ENCODE assay signal across 1 cellular context in genomic region chr17:82698974-82699442, GRCh38.
TF ChIP-seq lines count a peak whose summit lies in the region.

No MANE protein-coding gene starts in this region.

TF ChIP-seq in K562, 482 proteins besides CTCF, POLR2A, EP300 and RAD21 (continues in another document):
- no peak for TF ChIP-seq ZBTB40 (IDR thresholded peaks at IDR 0.05)
- no peak for TF ChIP-seq ZBTB40 (CRISPR knock-in tag; IDR thresholded peaks at IDR 0.05)
- TF ChIP-seq STAT5B (CRISPR knock-in tag; IDR thresholded peaks at IDR 0.05), result no peak
- TF ChIP-seq BRF1 (IDR thresholded peaks at IDR 0.05; ENCODE audit: borderline replicate concordance, extremely low read depth, insufficient read length), result no peak
- TF ChIP-seq GABPA (tag; conservative IDR thresholded peaks at IDR 0.05; ENCODE audit: low read depth), result no peak
- no peak; the same call in 1 of the 2 replicates for TF ChIP-seq STAG1 (CRISPR knock-in tag; IDR thresholded peaks at IDR 0.05; ENCODE audit: borderline replicate concordance)
- no peak for TF ChIP-seq ESRRA (IDR thresholded peaks at IDR 0.05; ENCODE audit: borderline replicate concordance, low read depth)
- no peak for TF ChIP-seq AFF1 (IDR thresholded peaks at IDR 0.05; ENCODE audit: low read depth in 1 of 2, partially characterized antibody in 2 of 2)
- no peak for TF ChIP-seq ZBTB8A (IDR thresholded peaks at IDR 0.05; ENCODE audit: partially characterized antibody)
- TF ChIP-seq ZNF121 (CRISPR knock-in tag; conservative IDR thresholded peaks at IDR 0.05), result no peak
- no peak for TF ChIP-seq PRPF4 (IDR thresholded peaks at IDR 0.05; ENCODE audit: insufficient read depth, low read depth, low read length, poor library complexity, severe bottlenecking)
- no peak for TF ChIP-seq THRAP3 (IDR thresholded peaks at IDR 0.05; ENCODE audit: borderline replicate concordance)
- no peak for TF ChIP-seq DMBX1 (CRISPR knock-in tag; IDR thresholded peaks at IDR 0.05; ENCODE audit: borderline replicate concordance)
- TF ChIP-seq SRSF7 (optimal IDR thresholded peaks at IDR 0.05; ENCODE audit: low read depth, low read length), result no peak
- TF ChIP-seq ZNF764 (CRISPR knock-in tag; IDR thresholded peaks at IDR 0.05; ENCODE audit: low read depth), result no peak
- no peak for TF ChIP-seq MAFK (IDR thresholded peaks at IDR 0.05; ENCODE audit: low read length)
- TF ChIP-seq ETV6 (IDR thresholded peaks at IDR 0.05; ENCODE audit: borderline replicate concordance in 1 of 2, low read depth in 2 of 2, low read length in 1 of 2), result no peak
- no peak for TF ChIP-seq ETV6 (CRISPR knock-in tag; IDR thresholded peaks at IDR 0.05; ENCODE audit: borderline replicate concordance)
- peak in 1 of 2 experiments; percentile 36; a peak in 1 of 4 replicates for TF ChIP-seq MAZ (CRISPR knock-in tag; conservative IDR thresholded peaks at IDR 0.05 in 1 of 2, IDR thresholded peaks at IDR 0.05 in 1 of 2)
- TF ChIP-seq ZNF589 (CRISPR knock-in tag; IDR thresholded peaks at IDR 0.05; ENCODE audit: low read depth), result no peak
- TF ChIP-seq PTBP1 (IDR thresholded peaks at IDR 0.05; ENCODE audit: low read depth, low read length), result no peak
- TF ChIP-seq SAP30 (IDR thresholded peaks at IDR 0.05; ENCODE audit: borderline replicate concordance, insufficient read depth, low read depth, low read length, poor library complexity, severe bottlenecking), result peak; percentile 51
- no peak for TF ChIP-seq ZNF398 (CRISPR knock-in tag; IDR thresholded peaks at IDR 0.05)
- no peak for TF ChIP-seq STAT5A (IDR thresholded peaks at IDR 0.05; ENCODE audit: borderline replicate concordance, low read length)
- TF ChIP-seq YY1 (IDR thresholded peaks at IDR 0.05; ENCODE audit: borderline replicate concordance in 1 of 3, control insufficient read depth in 1 of 3, extremely low read depth in 1 of 3, insufficient read depth in 3 of 3, insufficient read length in 1 of 3, insufficient replicate concordance in 2 of 3, low read depth in 1 of 3, low read length in 2 of 3), result no peak
- TF ChIP-seq HIVEP1 (CRISPR knock-in tag; IDR thresholded peaks at IDR 0.05), result no peak
- TF ChIP-seq VEZF1 (CRISPR knock-in tag; IDR thresholded peaks at IDR 0.05), result peak; percentile 75
- TF ChIP-seq RBM15 (IDR thresholded peaks at IDR 0.05; ENCODE audit: insufficient read depth, low read length), result no peak
- TF ChIP-seq RBM25 (IDR thresholded peaks at IDR 0.05; ENCODE audit: low read depth, low read length, severe bottlenecking), result no peak
- TF ChIP-seq HDGF (IDR thresholded peaks at IDR 0.05), result no peak
- TF ChIP-seq ZNF717 (CRISPR knock-in tag; IDR thresholded peaks at IDR 0.05), result no peak
- TF ChIP-seq ZBTB49 (CRISPR knock-in tag; IDR thresholded peaks at IDR 0.05; ENCODE audit: borderline replicate concordance), result no peak
- TF ChIP-seq HLTF (IDR thresholded peaks at IDR 0.05), result no peak
- no peak for TF ChIP-seq RBM22 (IDR thresholded peaks at IDR 0.05; ENCODE audit: low read depth, low read length, poor library complexity, severe bottlenecking)
- 0 out of 2 replicates have a peak, but pooled peaks have one; percentile 40 for TF ChIP-seq NR3C1 (CRISPR knock-in tag; IDR thresholded peaks at IDR 0.05)
- no peak for TF ChIP-seq NR2F6 (CRISPR knock-in tag; IDR thresholded peaks at IDR 0.05)
- no peak for TF ChIP-seq PCBP2 (IDR thresholded peaks at IDR 0.05; ENCODE audit: low read depth, low read length, poor library complexity, severe bottlenecking)
- TF ChIP-seq ZNF76 (CRISPR knock-in tag; IDR thresholded peaks at IDR 0.05; ENCODE audit: borderline replicate concordance), result no peak
- TF ChIP-seq PKNOX1 (IDR thresholded peaks at IDR 0.05), result no peak
- no peak for TF ChIP-seq ELF2 (CRISPR knock-in tag; IDR thresholded peaks at IDR 0.05)
- no peak for TF ChIP-seq RFX5 (IDR thresholded peaks at IDR 0.05; ENCODE audit: low read depth, low read length)
- no peak for TF ChIP-seq TEAD2 (tag; IDR thresholded peaks at IDR 0.05)
- TF ChIP-seq ZNF324 (CRISPR knock-in tag; IDR thresholded peaks at IDR 0.05), result no peak
- 0 out of 2 replicates have a peak, but pooled peaks have one; percentile 1 for TF ChIP-seq ATF7 (IDR thresholded peaks at IDR 0.05)
- no peak for TF ChIP-seq CHD4 (IDR thresholded peaks at IDR 0.05; ENCODE audit: insufficient read depth, insufficient replicate concordance, low read depth, low read length, poor library complexity, severe bottlenecking)
- TF ChIP-seq TGIF2 (CRISPR knock-in tag; IDR thresholded peaks at IDR 0.05), result no peak
- TF ChIP-seq SAFB (IDR thresholded peaks at IDR 0.05; ENCODE audit: borderline replicate concordance, low read depth, low read length), result peak; percentile 90
- no peak for TF ChIP-seq MTA2 (IDR thresholded peaks at IDR 0.05; ENCODE audit: low read depth)
- TF ChIP-seq ZBED1 (IDR thresholded peaks at IDR 0.05), result no peak
